ENCODE assay signal across 8 cellular contexts in the genomic region with DNA sequence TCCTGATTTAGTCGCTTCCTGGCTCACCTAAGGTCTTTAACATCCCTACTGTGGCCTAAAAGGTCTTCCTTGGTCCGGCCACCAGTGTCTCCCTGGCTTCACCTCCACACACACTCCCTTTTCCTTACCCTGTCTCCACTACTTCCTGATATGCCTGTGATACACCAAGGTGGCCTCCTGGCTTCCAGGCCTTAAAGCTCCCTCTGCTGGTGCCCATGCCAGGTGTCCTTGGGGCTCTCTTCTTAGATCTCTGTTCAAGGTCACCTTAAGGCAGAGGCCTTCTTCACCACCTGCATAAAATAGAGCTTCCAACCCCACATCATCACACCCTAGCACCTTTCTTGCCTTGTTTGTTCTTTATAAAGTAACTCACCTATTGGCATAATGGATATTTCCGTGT.
DNase-seq lines count a peak whose midpoint lies in the region; ATAC-seq and TF ChIP-seq lines count a peak whose summit lies in the region.

No MANE protein-coding gene starts in this region.

- H2AFZ ChIP-seq in KMS-11 (ENCODE audit: low read depth), result no peak overlapping the region

- H3K4me3 ChIP-seq in KMS-11 (IDR thresholded peaks at IDR 0.05; ENCODE audit: insufficient read depth, low read depth, low read length), result no peak overlapping the region
- H3K4me3 ChIP-seq in ascending aorta, result no peak overlapping the region

- CTCF ChIA-PET in RWPE1 (lab: Yijun Ruan, JAX), result interaction anchor here (0.7 kb wide), 1 partner anchor 663 kb away, joined by 3 read pairs; no protein-coding TSS in a partner anchor

- DNase-seq in DMS53 (lab: John Stamatoyannopoulos, UW) (peak; percentile 84), RWPE1 (ENCODE audit: low spot score) (peak; percentile 8), islet precursor cell (peak; percentile 68), ascending aorta (ENCODE audit: low spot score in 2 of 2) (no peak), NCI-H1694 treated with DMSO at 0.1 percent for 48 hours (lab: John Stamatoyannopoulos, UW) (no peak), NK-92 (lab: John Stamatoyannopoulos, UW; ENCODE audit: unreplicated experiment) (no peak)

- no peaks in the 10 kb centered on the region for H3K4me1 ChIP-seq in KMS-11 (ENCODE audit: low read depth, poor library complexity, severe bottlenecking)
- no peaks in the 10 kb centered on the region for H3K4me1 ChIP-seq in ascending aorta

- no peak overlapping the region for H3K9ac ChIP-seq in KMS-11

- no peaks in the 10 kb centered on the region for H3K9me3 ChIP-seq in ascending aorta

- POLR2A ChIA-PET in RWPE1 (lab: Yijun Ruan, JAX; ENCODE audit: low non-redundant PET), result no interaction called here

- H3K27ac ChIP-seq in KMS-11 (no peak overlapping the region), RWPE1 (no peak overlapping the region), ascending aorta (no peak overlapping the region)

- no peak for ATAC-seq in HG03457 (IDR thresholded peaks at IDR 0.05; ENCODE audit: unreplicated experiment)

- H3K36me3 ChIP-seq in KMS-11 (ENCODE audit: insufficient read depth), result no peaks in the 10 kb centered on the region
- H3K36me3 ChIP-seq in ascending aorta, result no peaks in the 10 kb centered on the region

- H3K27me3 ChIP-seq in KMS-11 (ENCODE audit: insufficient read depth, low read depth) (no peaks in the 10 kb centered on the region), ascending aorta (no peaks in the 10 kb centered on the region)

- intact Hi-C loops in ascending aorta (cut with DNase I), result no loop called here

- peak; percentile 32; the same call in 1 of the 2 replicates for TF ChIP-seq CTCF in KMS-11 (conservative IDR thresholded peaks at IDR 0.05; ENCODE audit: low read depth, low read length)
- TF ChIP-seq CTCF in RWPE1 (conservative IDR thresholded peaks at IDR 0.05; ENCODE audit: low read depth), result no peak
- TF ChIP-seq CTCF in ascending aorta (IDR thresholded peaks at IDR 0.05), result no peak

- no peak overlapping the region for H3K4me2 ChIP-seq in KMS-11

- no peaks in the 10 kb centered on the region for H4K20me1 ChIP-seq in KMS-11 (ENCODE audit: insufficient read depth)

- H3K79me2 ChIP-seq in KMS-11 (ENCODE audit: insufficient read depth, low read depth), result no peaks in the 10 kb centered on the region

Comparison
In these comparisons a context has a peak if more than half of its experiments do, and no peak if none do; other contexts are left out.
1. DNase-seq: peak in DMS53 (single experiment), RWPE1 (single experiment) and islet precursor cell (single experiment); none in ascending aorta (0 of 2), NCI-H1694 treated with DMSO at 0.1 percent for 48 hours (single experiment) and NK-92 (single experiment).